ENCODE assay signal across 23 cellular contexts in genomic region chr12:127613056-127613455, GRCh38.
DNase-seq lines count a peak whose midpoint lies in the region; ATAC-seq and TF ChIP-seq lines count a peak whose summit lies in the region.
"Had no signal": no experiment of that assay in that cellular context is flagged by ENCODE, and none has a peak within 500 bp of the region (broad histone marks: within the 10 kb centered on the region; RNA-seq: fewer than 3 reads in every experiment).

No MANE protein-coding gene starts in this region.

- BruUV-seq in PC-3 (replicated peaks; lab: Mats Ljungman, UMichigan), result no TSS peak

- H3K4me2 ChIP-seq in PC-3 (ENCODE audit: low read length), result no peak overlapping the region
- no peak overlapping the region for H3K4me2 ChIP-seq in mesendoderm (ENCODE audit: low read length)
- H3K4me2 ChIP-seq: KMS-11, PC-9 had no signal

- ATAC-seq in PC-3, result no peak
- no peak for ATAC-seq in GM18868 (IDR thresholded peaks at IDR 0.05; ENCODE audit: unreplicated experiment)
- ATAC-seq in right cardiac atrium, result no peak

- DNase-seq in A172 (ENCODE audit: low spot score) (peak; percentile 2), PC-3 (peak; percentile 26), astrocyte of the hippocampus (ENCODE audit: low read depth, low spot score) (peak; percentile 37), mesendoderm (no peak), right atrium auricular region (ENCODE audit: low spot score) (no peak), medulla oblongata (ENCODE audit: extremely low spot score) (no peak), right cardiac atrium (no peak)
- DNase-seq: 8988T, Calu3, DND-41, NCI-H1048, NCI-H1417 treated with DMSO at 0.1 percent for 48 hours, NCI-H1694 treated with DMSO at 0.1 percent for 48 hours, NCI-H2081, NCI-H2171, NCI-H226, NCI-H510A treated with DMSO at 0.1 percent for 48 hours, NCI-H748 treated with DMSO at 0.1 percent for 48 hours, PC-9, RPMI8226, SHP77 had no signal

- intact Hi-C loops in PC-3 (cut with micrococcal nuclease), result no loop called here
- intact Hi-C loops in right cardiac atrium (cut with DNase I), result no loop called here

- H3K56ac ChIP-seq in mesendoderm (ENCODE audit: low read length), result no peak overlapping the region

- H3K27ac ChIP-seq in PC-3 (ENCODE audit: low read length) (no peak overlapping the region), mesendoderm (ENCODE audit: low read depth, low read length) (peak overlapping the region; percentile 44), right atrium auricular region (no peak overlapping the region), right cardiac atrium (ENCODE audit: low read length) (no peak overlapping the region)
- H3K27ac ChIP-seq: KMS-11, PC-9 had no signal

- H3K36me3 ChIP-seq in PC-3 (ENCODE audit: low read depth, low read length) (no peaks in the 10 kb centered on the region), mesendoderm (ENCODE audit: control insufficient read depth, insufficient read depth, low read length) (no peaks in the 10 kb centered on the region), right atrium auricular region (no peaks in the 10 kb centered on the region)

- CTCF ChIA-PET in PC-3 (lab: Charles Lee), result no interaction called here

- no peaks in the 10 kb centered on the region for H3K9me3 ChIP-seq in PC-3 (ENCODE audit: low read length)
- peaks cover 0 to 3% of the 10 kb centered on the region in 2 donors for H3K9me3 ChIP-seq in right atrium auricular region
- no peaks in the 10 kb centered on the region for H3K9me3 ChIP-seq in right cardiac atrium (ENCODE audit: control insufficient read depth, low read length)

- H4K20me1 ChIP-seq in PC-3 (ENCODE audit: low read length), result no peaks in the 10 kb centered on the region

- H3K23ac ChIP-seq in mesendoderm (ENCODE audit: low read length), result no peak overlapping the region

- H2AFZ ChIP-seq in PC-3 (ENCODE audit: low read length), result no peak overlapping the region
- H2AFZ ChIP-seq: PC-9 had no signal

- no peak overlapping the region for H3K4ac ChIP-seq in mesendoderm (ENCODE audit: low read depth, low read length)

- H3K9me2 ChIP-seq in PC-3 (replicated peaks; ENCODE audit: low read length), result no peaks in the 10 kb centered on the region

- no peaks in the 10 kb centered on the region for H3F3A ChIP-seq in PC-3 (ENCODE audit: low read length, unreplicated experiment)

- POLR2A ChIA-PET in PC-3 (lab: Charles Lee; ENCODE audit: unreplicated experiment), result no interaction called here

- no peak overlapping the region for H2BK15ac ChIP-seq in mesendoderm (replicated peaks; ENCODE audit: low read depth)

- no peak overlapping the region for H2BK5ac ChIP-seq in mesendoderm (ENCODE audit: low read length)

- H3K4me1 ChIP-seq in PC-3 (ENCODE audit: insufficient read depth, low read length), result no peaks in the 10 kb centered on the region
- H3K4me1 ChIP-seq in mesendoderm (ENCODE audit: control insufficient read depth, low read depth, low read length), result no peaks in the 10 kb centered on the region
- H3K4me1 ChIP-seq in right atrium auricular region, result no peaks in the 10 kb centered on the region
- no peaks in the 10 kb centered on the region for H3K4me1 ChIP-seq in right cardiac atrium (ENCODE audit: control insufficient read depth, insufficient read depth, low read length)

- no peak overlapping the region for H4K8ac ChIP-seq in mesendoderm (ENCODE audit: low read depth, low read length)

- no peak overlapping the region for H4K5ac ChIP-seq in mesendoderm (ENCODE audit: low read length)

- H3K4me3 ChIP-seq in PC-3 (ENCODE audit: low read length) (no peak overlapping the region), mesendoderm (ENCODE audit: low read length) (no peak overlapping the region), right atrium auricular region (no peak overlapping the region), right cardiac atrium (ENCODE audit: low read length) (no peak overlapping the region)
- H3K4me3 ChIP-seq: PC-9 had no signal

- WGBS in mesendoderm (ENCODE audit: extremely low coverage, insufficient coverage, low lambda C conversion rate), result no CpG with 5 or more reads among the region's 5 CpGs
- WGBS in right cardiac atrium, result 61% methylated on average over 5 of the region's 5 CpGs

- no peak overlapping the region for H3K18ac ChIP-seq in mesendoderm (ENCODE audit: low read length)

- H3K27me3 ChIP-seq in PC-3 (ENCODE audit: low read length) (peaks cover 29% of the 10 kb centered on the region), mesendoderm (ENCODE audit: insufficient read depth, low read length, poor library complexity) (no peaks in the 10 kb centered on the region), right atrium auricular region (no peaks in the 10 kb centered on the region), right cardiac atrium (ENCODE audit: control insufficient read depth, insufficient read depth) (no peaks in the 10 kb centered on the region)

- H2AK5ac ChIP-seq in mesendoderm (ENCODE audit: low read length), result no peak overlapping the region

- TF ChIP-seq CTCF in PC-3 (conservative IDR thresholded peaks at IDR 0.05; ENCODE audit: low read depth, low read length) (no peak), right atrium auricular region (IDR thresholded peaks at IDR 0.05) (no peak)

- no peaks in the 10 kb centered on the region for H3K79me1 ChIP-seq in mesendoderm (ENCODE audit: low read length)

- no peak overlapping the region for H3K9ac ChIP-seq in PC-3 (ENCODE audit: low read length)
- no peak overlapping the region for H3K9ac ChIP-seq in mesendoderm (ENCODE audit: low read length)
- H3K9ac ChIP-seq: KMS-11 had no signal

- H3K79me2 ChIP-seq in PC-3 (ENCODE audit: low read length) (no peaks in the 10 kb centered on the region), mesendoderm (ENCODE audit: control insufficient read depth, insufficient read depth, low read length) (no peaks in the 10 kb centered on the region)

- H2BK120ac ChIP-seq in mesendoderm (ENCODE audit: low read depth, low read length), result no peak overlapping the region

Comparison
In these comparisons a context has a peak if more than half of its experiments do, and no peak if none do; other contexts are left out.
1. DNase-seq: peak in A172 (single experiment), PC-3 (single experiment) and astrocyte of the hippocampus (single experiment); none in mesendoderm (single experiment), right atrium auricular region (single experiment), medulla oblongata (single experiment) and right cardiac atrium (0 of 3).